Comparison of ENCODE assay signal across 17 cellular contexts in genomic region chr9:92507005-92507404, GRCh38. TPM values are rescaled to one million over a fixed set of nuclear protein-coding genes. Genes with fewer than 3 reads are reported as not detected.
DNase-seq lines count a peak whose midpoint lies in the region; ATAC-seq and TF ChIP-seq lines count a peak whose summit lies in the region.
"Had no signal": no experiment of that assay in that cellular context is flagged by ENCODE, and none has a peak within 500 bp of the region (broad histone marks: within the 10 kb centered on the region; RNA-seq: fewer than 3 reads in every experiment).

No MANE protein-coding gene starts in this region.

- no peak overlapping the region for H3K4me3 Mint-ChIP-seq in effector memory CD8-positive, alpha-beta T cell
- H3K4me3 Mint-ChIP-seq: CD4-positive, alpha-beta T cell had no signal

- H3K4me2 ChIP-seq in HCT116 (ENCODE audit: low read length) = no peak overlapping the region
- H3K4me2 ChIP-seq in hepatocyte = no peak overlapping the region

- H3K27ac Mint-ChIP-seq in effector memory CD8-positive, alpha-beta T cell = no peak overlapping the region
- H3K27ac Mint-ChIP-seq: CD4-positive, alpha-beta T cell had no signal

- H3K36me3 ChIP-seq in HCT116 (ENCODE audit: control insufficient read depth in 1 of 2, insufficient read depth in 2 of 2, low read length in 2 of 2) (no peaks in the 10 kb centered on the region), hepatocyte (replicated peaks; ENCODE audit: insufficient read depth, low read depth) (no peaks in the 10 kb centered on the region), stomach smooth muscle (ENCODE audit: control insufficient read depth in 2 of 2, insufficient read depth in 2 of 2, low read length in 2 of 2) (no peaks in the 10 kb centered on the region)

- H3K79me2 ChIP-seq in HCT116 (ENCODE audit: insufficient read depth, low read length) (no peaks in the 10 kb centered on the region), hepatocyte (no peaks in the 10 kb centered on the region)

- H3K36me3 Mint-ChIP-seq in effector memory CD8-positive, alpha-beta T cell (ENCODE audit: insufficient read depth) = no peaks in the 10 kb centered on the region

- CTCF ChIA-PET in HCT116 (lab: Charles Lee) = no interaction called here

- no peaks in the 10 kb centered on the region for H3K9me3 Mint-ChIP-seq in effector memory CD8-positive, alpha-beta T cell
- H3K9me3 Mint-ChIP-seq: CD4-positive, alpha-beta T cell had no signal

- H3K27ac ChIP-seq in HCT116 (ENCODE audit: low read depth, low read length) (no peak overlapping the region), adipose tissue (ENCODE audit: low read depth, low read length) (peak overlapping the region; percentile 3), hepatocyte (peak overlapping the region; percentile 65), stomach smooth muscle (ENCODE audit: low read length) (peak overlapping the region; percentile 77)

- H3K4me1 Mint-ChIP-seq in effector memory CD8-positive, alpha-beta T cell (ENCODE audit: low read depth in 2 of 2) = no peaks in the 10 kb centered on the region

- H2AFZ ChIP-seq in HCT116 (ENCODE audit: low read depth, low read length, poor library complexity, severe bottlenecking) = no peak overlapping the region
- H2AFZ ChIP-seq in hepatocyte = no peak overlapping the region

- H3K27me3 Mint-ChIP-seq in effector memory CD8-positive, alpha-beta T cell = no peaks in the 10 kb centered on the region
- H3K27me3 Mint-ChIP-seq: CD4-positive, alpha-beta T cell had no signal

- TF ChIP-seq CTCF in HCT116 (IDR thresholded peaks at IDR 0.05 in 2 of 3, conservative IDR thresholded peaks at IDR 0.05 in 1 of 3; ENCODE audit: borderline replicate concordance in 1 of 3, insufficient read depth in 1 of 3, low read depth in 2 of 3, low read length in 2 of 3) = no peak
- TF ChIP-seq CTCF in hepatocyte (IDR thresholded peaks at IDR 0.05; ENCODE audit: poor library complexity) = no peak

- WGBS in adipose tissue, 3 donors = 71 to 88% (median 75%) methylated on average over 2 of the region's 2 CpGs
- 100% methylated on average over 2 of the region's 2 CpGs for WGBS in hepatocyte (ENCODE audit: low lambda C conversion rate, missing lambda C conversion rate)

- H4K20me1 ChIP-seq in HCT116 (ENCODE audit: insufficient read depth) (no peaks in the 10 kb centered on the region), hepatocyte (ENCODE audit: insufficient read depth, poor library complexity, severe bottlenecking) (no peaks in the 10 kb centered on the region)

- TF ChIP-seq POLR2A in HCT116 (IDR thresholded peaks at IDR 0.05; ENCODE audit: borderline replicate concordance, extremely low read depth, insufficient read depth, insufficient read length) = no peak

- H3K9me3 ChIP-seq in HCT116 (ENCODE audit: control insufficient read depth in 1 of 2, insufficient read depth in 1 of 2, low read depth in 1 of 2, low read length in 2 of 2) = no peaks in the 10 kb centered on the region
- no peaks in the 10 kb centered on the region for H3K9me3 ChIP-seq in hepatocyte (ENCODE audit: low read depth)
- H3K9me3 ChIP-seq in stomach smooth muscle (ENCODE audit: control insufficient read depth in 2 of 2, low read length in 2 of 2) = no peaks in the 10 kb centered on the region

- RAD21 ChIA-PET in HCT116 (lab: Charles Lee; ENCODE audit: low non-redundant PET in 1 of 2, low total read pairs in 2 of 2, uncharacterized antibody in 2 of 2, unreplicated experiment in 2 of 2) = no interaction called here

- no peak overlapping the region for H3K9ac ChIP-seq in HCT116 (ENCODE audit: low read length)
- H3K9ac ChIP-seq in stomach smooth muscle (ENCODE audit: low read length in 2 of 2) = peak overlapping the region in 1 of 2 donors; percentile 54

- intact Hi-C loops in HCT116 (cut with micrococcal nuclease) = no loop called here

- POLR2A ChIA-PET in HCT116 (lab: Charles Lee) = no interaction called here

- no peaks in the 10 kb centered on the region for H3K27me3 ChIP-seq in HCT116 (ENCODE audit: insufficient read depth, low read length)
- no peaks in the 10 kb centered on the region for H3K27me3 ChIP-seq in hepatocyte
- no peaks in the 10 kb centered on the region for H3K27me3 ChIP-seq in stomach smooth muscle (ENCODE audit: control insufficient read depth in 1 of 2, insufficient read depth in 2 of 2, low read length in 2 of 2)

- no peak for DNase-seq in HCT116 (ENCODE audit: low read depth, low spot score)
- no peak for DNase-seq in hepatocyte (ENCODE audit: low spot score)
- DNase-seq in NCI-H2227 treated with DMSO at 0.1 percent for 48 hours (lab: John Stamatoyannopoulos, UW) = no peak
- no peak for DNase-seq in effector memory CD8-positive, alpha-beta T cell
- DNase-seq: activated naive CD4-positive, alpha-beta T cell treated with Interleukin-2 at 50 U/mL for 16 hours; CD4-positive, alpha-beta T cell; cerebellar nuclear complex; erythroblast; Karpas-422; midbrain; NCI-H1694 treated with DMSO at 0.1 percent for 48 hours; NCI-H82; SHP77 treated with DMSO at 0.1 percent for 48 hours; stimulated activated CD4-positive, alpha-beta T cell treated with anti-CD3 and anti-CD28 coated beads, Interleukin-2, amount 100 ng/mL, for 48 hours had no signal

- H3K9me2 ChIP-seq in HCT116 (ENCODE audit: insufficient read depth) = no peaks in the 10 kb centered on the region
- no peaks in the 10 kb centered on the region for H3K9me2 ChIP-seq in hepatocyte (replicated peaks; ENCODE audit: insufficient read depth)

- ATAC-seq in HCT116 (no peak), HG03378 (IDR thresholded peaks at IDR 0.05; ENCODE audit: unreplicated experiment) (no peak)
- no peak for ATAC-seq in effector memory CD8-positive, alpha-beta T cell (replicated peaks)

- no peak overlapping the region for H3K4me3 ChIP-seq in HCT116 (replicated peaks in 1 of 2; ENCODE audit: low read depth in 1 of 2, low read length in 2 of 2)
- no peak overlapping the region for H3K4me3 ChIP-seq in hepatocyte
- H3K4me3 ChIP-seq in stomach smooth muscle (ENCODE audit: low read length in 2 of 2) = no peak overlapping the region

- peak; percentile 24; the same call in 1 of the 2 replicates for TF ChIP-seq RAD21 in HCT116 (IDR thresholded peaks at IDR 0.05; ENCODE audit: low read depth)

- BruUV-seq in HCT116 (replicated peaks; lab: Mats Ljungman, UMichigan) = no TSS peak

- peaks cover 0 to 11% of the 10 kb centered on the region in 2 experiments; a peak in 3 of 4 replicates for H3K4me1 ChIP-seq in HCT116 (ENCODE audit: control insufficient read depth in 1 of 2, insufficient read depth in 2 of 2, low read length in 2 of 2)
- H3K4me1 ChIP-seq in hepatocyte (ENCODE audit: insufficient read depth) = peaks cover 12% of the 10 kb centered on the region
- H3K4me1 ChIP-seq in stomach smooth muscle (ENCODE audit: control insufficient read depth, insufficient read depth, low read length) = peaks cover 43% of the 10 kb centered on the region

TF ChIP-seq in HCT116, 20 proteins besides CTCF, POLR2A, EP300 and RAD21:
- no peak for TF ChIP-seq JUND (IDR thresholded peaks at IDR 0.05)
- no peak for TF ChIP-seq TCF7L2 (IDR thresholded peaks at IDR 0.05; ENCODE audit: borderline replicate concordance, extremely low read depth, insufficient read depth, insufficient read length)
- TF ChIP-seq POLR2AphosphoS5 (IDR thresholded peaks at IDR 0.05; ENCODE audit: low read depth, low read length) = no peak
- no peak for TF ChIP-seq CEBPB (IDR thresholded peaks at IDR 0.05; ENCODE audit: low read depth)
- no peak for TF ChIP-seq ZNF274 (IDR thresholded peaks at IDR 0.05; ENCODE audit: low read depth, low read length)
- TF ChIP-seq ZFX (IDR thresholded peaks at IDR 0.05) = no peak
- TF ChIP-seq CBX3 (IDR thresholded peaks at IDR 0.05; ENCODE audit: low read depth) = no peak
- no peak for TF ChIP-seq ELF1 (IDR thresholded peaks at IDR 0.05; ENCODE audit: borderline replicate concordance, low read depth)
TF ChIP-seq in HCT116: peak in this region for 0.

RNA-seq across cellular contexts. Expression of gene ASPN, which starts 24.7 kb away (rescaled TPM):
- total RNA-seq in HCT116 (2021; ENCODE audit: unreplicated experiment) (not detected), hepatocyte (33.6 and 35.3 TPM in 2 replicates)
- not detected in 2 replicates for polyA plus RNA-seq in HCT116 (2012)
- polyA plus RNA-seq in adipose tissue (1 to 10 TPM; 1.1 to 8.9 (median 1.5) TPM), hepatocyte (12.5 and 14.0 TPM in 2 replicates)
- total RNA-seq: CD4-positive, alpha-beta T cell had no signal

RNA-seq across cellular contexts. Expression of gene ECM2, which starts 28.8 kb away (rescaled TPM):
- total RNA-seq in HCT116 (2021; ENCODE audit: unreplicated experiment) (not detected), hepatocyte (15.9 and 20.8 TPM in 2 replicates)
- 0.04 TPM in 1 of 2 replicates, not detected in the other for polyA plus RNA-seq in HCT116 (2012)
- polyA plus RNA-seq in adipose tissue (10 to 100 TPM in 2 of 3 donors, 1 to 10 TPM in 1; 1.8 to 24.0 (median 19.1) TPM), hepatocyte (1.1 and 4.0 TPM in 2 replicates)
- total RNA-seq: CD4-positive, alpha-beta T cell had no signal

Comparison
In these comparisons a context has a peak if more than half of its experiments do, and no peak if none do; other contexts are left out.
1. RNA of gene ASPN, which starts 24.7 kb away (total RNA-seq): 33.6 to 35.3 TPM in hepatocyte; not detected in HCT116 (single experiment); every median in the first group is over 10 times any median in the second.
2. RNA of gene ECM2, which starts 28.8 kb away (total RNA-seq): 15.9 to 20.8 TPM in hepatocyte; not detected in HCT116 (single experiment); every median in the first group is over 10 times any median in the second.